Comparison of ENCODE assay signal across 1 cellular context in the genomic region with DNA sequence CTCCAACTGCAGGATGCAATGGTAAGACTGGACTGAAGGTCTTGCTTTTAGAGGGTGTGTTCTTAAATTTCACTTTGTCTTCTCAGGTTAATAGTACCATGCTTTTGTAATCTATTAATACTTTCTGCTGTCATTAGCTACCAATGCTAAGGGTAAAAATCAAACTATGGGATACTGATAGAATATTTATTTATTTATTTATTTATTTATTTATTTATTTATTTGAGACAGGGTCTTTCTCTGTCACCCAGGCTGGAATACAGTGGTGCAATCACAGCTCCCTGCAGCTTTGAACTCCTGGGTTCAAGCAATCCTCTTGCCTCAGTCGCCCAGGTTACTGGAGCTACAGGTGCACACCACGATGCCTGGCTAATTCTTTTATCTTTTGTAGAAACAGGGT.
TF ChIP-seq lines count a peak whose summit lies in the region.

No MANE protein-coding gene starts in this region.

TF ChIP-seq in HepG2, 621 proteins besides CTCF, POLR2A, EP300 and RAD21:
- TF ChIP-seq, protein P1, sequence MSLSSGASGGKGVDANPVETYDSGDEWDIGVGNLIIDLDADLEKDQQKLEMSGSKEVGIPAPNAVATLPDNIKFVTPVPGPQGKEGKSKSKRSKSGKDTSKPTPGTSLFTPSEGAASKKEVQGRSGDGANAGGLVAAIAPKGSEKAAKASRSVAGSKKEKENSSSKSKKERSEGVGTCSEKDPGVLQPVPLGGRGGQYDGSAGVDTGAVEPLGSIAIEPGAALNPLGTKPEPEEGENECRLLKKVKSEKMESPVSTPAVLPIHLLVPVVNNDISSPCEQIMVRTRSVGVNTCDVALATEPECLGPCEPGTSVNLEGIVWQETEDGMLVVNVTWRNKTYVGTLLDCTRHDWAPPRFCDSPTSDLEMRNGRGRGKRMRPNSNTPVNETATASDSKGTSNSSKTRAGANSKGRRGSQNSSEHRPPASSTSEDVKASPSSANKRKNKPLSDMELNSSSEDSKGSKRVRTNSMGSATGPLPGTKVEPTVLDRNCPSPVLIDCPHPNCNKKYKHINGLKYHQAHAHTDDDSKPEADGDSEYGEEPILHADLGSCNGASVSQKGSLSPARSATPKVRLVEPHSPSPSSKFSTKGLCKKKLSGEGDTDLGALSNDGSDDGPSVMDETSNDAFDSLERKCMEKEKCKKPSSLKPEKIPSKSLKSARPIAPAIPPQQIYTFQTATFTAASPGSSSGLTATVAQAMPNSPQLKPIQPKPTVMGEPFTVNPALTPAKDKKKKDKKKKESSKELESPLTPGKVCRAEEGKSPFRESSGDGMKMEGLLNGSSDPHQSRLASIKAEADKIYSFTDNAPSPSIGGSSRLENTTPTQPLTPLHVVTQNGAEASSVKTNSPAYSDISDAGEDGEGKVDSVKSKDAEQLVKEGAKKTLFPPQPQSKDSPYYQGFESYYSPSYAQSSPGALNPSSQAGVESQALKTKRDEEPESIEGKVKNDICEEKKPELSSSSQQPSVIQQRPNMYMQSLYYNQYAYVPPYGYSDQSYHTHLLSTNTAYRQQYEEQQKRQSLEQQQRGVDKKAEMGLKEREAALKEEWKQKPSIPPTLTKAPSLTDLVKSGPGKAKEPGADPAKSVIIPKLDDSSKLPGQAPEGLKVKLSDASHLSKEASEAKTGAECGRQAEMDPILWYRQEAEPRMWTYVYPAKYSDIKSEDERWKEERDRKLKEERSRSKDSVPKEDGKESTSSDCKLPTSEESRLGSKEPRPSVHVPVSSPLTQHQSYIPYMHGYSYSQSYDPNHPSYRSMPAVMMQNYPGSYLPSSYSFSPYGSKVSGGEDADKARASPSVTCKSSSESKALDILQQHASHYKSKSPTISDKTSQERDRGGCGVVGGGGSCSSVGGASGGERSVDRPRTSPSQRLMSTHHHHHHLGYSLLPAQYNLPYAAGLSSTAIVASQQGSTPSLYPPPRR (CRISPR knock-in tag; IDR thresholded peaks at IDR 0.05; ENCODE audit: borderline replicate concordance) = no peak
- TF ChIP-seq MYC (CRISPR knock-in tag; IDR thresholded peaks at IDR 0.05; ENCODE audit: borderline replicate concordance) (no peak), MEF2D (CRISPR knock-in tag; IDR thresholded peaks at IDR 0.05) (no peak), ZNF570 (CRISPR knock-in tag; IDR thresholded peaks at IDR 0.05; ENCODE audit: borderline replicate concordance) (no peak), ZNF775 (CRISPR knock-in tag; IDR thresholded peaks at IDR 0.05; ENCODE audit: borderline replicate concordance) (no peak), TOPORS (CRISPR knock-in tag; IDR thresholded peaks at IDR 0.05) (no peak), ZNF256 (CRISPR knock-in tag; conservative IDR thresholded peaks at IDR 0.05) (no peak), ZNF572 (CRISPR knock-in tag; IDR thresholded peaks at IDR 0.05) (no peak), ZSCAN20 (CRISPR knock-in tag; IDR thresholded peaks at IDR 0.05; ENCODE audit: borderline replicate concordance) (no peak), ZNF746 (CRISPR knock-in tag; IDR thresholded peaks at IDR 0.05) (no peak)
- TF ChIP-seq, protein P2, sequence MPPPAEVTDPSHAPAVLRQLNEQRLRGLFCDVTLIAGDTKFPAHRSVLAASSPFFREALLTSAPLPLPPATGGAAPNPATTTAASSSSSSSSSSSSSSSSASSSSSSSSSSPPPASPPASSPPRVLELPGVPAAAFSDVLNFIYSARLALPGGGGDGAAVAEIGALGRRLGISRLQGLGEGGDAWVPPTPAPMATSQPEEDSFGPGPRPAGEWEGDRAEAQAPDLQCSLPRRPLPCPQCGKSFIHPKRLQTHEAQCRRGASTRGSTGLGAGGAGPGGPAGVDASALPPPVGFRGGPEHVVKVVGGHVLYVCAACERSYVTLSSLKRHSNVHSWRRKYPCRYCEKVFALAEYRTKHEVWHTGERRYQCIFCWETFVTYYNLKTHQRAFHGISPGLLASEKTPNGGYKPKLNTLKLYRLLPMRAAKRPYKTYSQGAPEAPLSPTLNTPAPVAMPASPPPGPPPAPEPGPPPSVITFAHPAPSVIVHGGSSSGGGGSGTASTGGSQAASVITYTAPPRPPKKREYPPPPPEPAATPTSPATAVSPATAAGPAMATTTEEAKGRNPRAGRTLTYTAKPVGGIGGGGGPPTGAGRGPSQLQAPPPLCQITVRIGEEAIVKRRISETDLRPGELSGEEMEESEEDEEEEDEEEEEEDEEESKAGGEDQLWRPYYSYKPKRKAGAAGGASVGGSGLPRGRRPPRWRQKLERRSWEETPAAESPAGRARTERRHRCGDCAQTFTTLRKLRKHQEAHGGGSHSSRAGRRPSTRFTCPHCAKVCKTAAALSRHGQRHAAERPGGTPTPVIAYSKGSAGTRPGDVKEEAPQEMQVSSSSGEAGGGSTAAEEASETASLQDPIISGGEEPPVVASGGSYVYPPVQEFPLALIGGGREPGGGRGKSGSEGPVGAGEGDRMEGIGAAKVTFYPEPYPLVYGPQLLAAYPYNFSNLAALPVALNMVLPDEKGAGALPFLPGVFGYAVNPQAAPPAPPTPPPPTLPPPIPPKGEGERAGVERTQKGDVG (CRISPR knock-in tag; IDR thresholded peaks at IDR 0.05; ENCODE audit: borderline replicate concordance) = no peak
- TF ChIP-seq, protein P3, sequence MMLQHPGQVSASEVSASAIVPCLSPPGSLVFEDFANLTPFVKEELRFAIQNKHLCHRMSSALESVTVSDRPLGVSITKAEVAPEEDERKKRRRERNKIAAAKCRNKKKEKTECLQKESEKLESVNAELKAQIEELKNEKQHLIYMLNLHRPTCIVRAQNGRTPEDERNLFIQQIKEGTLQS (CRISPR knock-in tag; IDR thresholded peaks at IDR 0.05) = no peak
- TF ChIP-seq, protein P4, sequence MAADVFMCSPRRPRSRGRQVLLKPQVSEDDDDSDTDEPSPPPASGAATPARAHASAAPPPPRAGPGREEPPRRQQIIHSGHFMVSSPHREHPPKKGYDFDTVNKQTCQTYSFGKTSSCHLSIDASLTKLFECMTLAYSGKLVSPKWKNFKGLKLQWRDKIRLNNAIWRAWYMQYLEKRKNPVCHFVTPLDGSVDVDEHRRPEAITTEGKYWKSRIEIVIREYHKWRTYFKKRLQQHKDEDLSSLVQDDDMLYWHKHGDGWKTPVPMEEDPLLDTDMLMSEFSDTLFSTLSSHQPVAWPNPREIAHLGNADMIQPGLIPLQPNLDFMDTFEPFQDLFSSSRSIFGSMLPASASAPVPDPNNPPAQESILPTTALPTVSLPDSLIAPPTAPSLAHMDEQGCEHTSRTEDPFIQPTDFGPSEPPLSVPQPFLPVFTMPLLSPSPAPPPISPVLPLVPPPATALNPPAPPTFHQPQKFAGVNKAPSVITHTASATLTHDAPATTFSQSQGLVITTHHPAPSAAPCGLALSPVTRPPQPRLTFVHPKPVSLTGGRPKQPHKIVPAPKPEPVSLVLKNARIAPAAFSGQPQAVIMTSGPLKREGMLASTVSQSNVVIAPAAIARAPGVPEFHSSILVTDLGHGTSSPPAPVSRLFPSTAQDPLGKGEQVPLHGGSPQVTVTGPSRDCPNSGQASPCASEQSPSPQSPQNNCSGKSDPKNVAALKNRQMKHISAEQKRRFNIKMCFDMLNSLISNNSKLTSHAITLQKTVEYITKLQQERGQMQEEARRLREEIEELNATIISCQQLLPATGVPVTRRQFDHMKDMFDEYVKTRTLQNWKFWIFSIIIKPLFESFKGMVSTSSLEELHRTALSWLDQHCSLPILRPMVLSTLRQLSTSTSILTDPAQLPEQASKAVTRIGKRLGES (CRISPR knock-in tag; IDR thresholded peaks at IDR 0.05; ENCODE audit: borderline replicate concordance) = no peak
- TF ChIP-seq, protein P5, sequence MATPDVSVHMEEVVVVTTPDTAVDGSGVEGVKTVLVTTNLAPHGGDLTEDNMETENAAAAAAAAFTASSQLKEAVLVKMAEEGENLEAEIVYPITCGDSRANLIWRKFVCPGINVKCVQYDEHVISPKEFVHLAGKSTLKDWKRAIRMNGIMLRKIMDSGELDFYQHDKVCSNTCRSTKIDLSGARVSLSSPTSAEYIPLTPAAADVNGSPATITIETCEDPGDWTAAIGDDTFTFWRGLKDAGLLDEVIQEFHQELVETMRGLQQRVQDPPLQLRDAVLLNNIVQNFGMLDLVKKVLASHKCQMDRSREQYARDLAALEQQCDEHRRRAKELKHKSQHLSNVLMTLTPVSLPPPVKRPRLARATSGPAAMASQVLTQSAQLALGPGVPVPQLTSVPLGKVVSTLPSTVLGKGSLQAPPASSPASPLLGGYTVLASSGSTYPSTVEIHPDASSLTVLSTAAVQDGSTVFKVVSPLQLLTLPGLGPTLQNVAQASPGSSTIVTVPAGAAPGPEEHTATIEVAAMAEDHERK (CRISPR knock-in tag; IDR thresholded peaks at IDR 0.05; ENCODE audit: low read depth) = no peak
- TF ChIP-seq, protein P6, sequence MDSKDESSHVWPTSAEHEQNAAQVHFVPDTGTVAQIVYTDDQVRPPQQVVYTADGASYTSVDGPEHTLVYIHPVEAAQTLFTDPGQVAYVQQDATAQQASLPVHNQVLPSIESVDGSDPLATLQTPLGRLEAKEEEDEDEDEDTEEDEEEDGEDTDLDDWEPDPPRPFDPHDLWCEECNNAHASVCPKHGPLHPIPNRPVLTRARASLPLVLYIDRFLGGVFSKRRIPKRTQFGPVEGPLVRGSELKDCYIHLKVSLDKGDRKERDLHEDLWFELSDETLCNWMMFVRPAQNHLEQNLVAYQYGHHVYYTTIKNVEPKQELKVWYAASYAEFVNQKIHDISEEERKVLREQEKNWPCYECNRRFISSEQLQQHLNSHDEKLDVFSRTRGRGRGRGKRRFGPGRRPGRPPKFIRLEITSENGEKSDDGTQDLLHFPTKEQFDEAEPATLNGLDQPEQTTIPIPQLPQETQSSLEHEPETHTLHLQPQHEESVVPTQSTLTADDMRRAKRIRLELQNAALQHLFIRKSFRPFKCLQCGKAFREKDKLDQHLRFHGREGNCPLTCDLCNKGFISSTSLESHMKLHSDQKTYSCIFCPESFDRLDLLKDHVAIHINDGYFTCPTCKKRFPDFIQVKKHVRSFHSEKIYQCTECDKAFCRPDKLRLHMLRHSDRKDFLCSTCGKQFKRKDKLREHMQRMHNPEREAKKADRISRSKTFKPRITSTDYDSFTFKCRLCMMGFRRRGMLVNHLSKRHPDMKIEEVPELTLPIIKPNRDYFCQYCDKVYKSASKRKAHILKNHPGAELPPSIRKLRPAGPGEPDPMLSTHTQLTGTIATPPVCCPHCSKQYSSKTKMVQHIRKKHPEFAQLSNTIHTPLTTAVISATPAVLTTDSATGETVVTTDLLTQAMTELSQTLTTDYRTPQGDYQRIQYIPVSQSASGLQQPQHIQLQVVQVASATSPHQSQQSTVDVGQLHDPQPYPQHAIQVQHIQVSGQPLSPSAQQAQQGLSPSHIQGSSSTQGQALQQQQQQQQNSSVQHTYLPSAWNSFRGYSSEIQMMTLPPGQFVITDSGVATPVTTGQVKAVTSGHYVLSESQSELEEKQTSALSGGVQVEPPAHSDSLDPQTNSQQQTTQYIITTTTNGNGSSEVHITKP (CRISPR knock-in tag; IDR thresholded peaks at IDR 0.05; ENCODE audit: low read depth) = no peak
- TF ChIP-seq, protein P7, sequence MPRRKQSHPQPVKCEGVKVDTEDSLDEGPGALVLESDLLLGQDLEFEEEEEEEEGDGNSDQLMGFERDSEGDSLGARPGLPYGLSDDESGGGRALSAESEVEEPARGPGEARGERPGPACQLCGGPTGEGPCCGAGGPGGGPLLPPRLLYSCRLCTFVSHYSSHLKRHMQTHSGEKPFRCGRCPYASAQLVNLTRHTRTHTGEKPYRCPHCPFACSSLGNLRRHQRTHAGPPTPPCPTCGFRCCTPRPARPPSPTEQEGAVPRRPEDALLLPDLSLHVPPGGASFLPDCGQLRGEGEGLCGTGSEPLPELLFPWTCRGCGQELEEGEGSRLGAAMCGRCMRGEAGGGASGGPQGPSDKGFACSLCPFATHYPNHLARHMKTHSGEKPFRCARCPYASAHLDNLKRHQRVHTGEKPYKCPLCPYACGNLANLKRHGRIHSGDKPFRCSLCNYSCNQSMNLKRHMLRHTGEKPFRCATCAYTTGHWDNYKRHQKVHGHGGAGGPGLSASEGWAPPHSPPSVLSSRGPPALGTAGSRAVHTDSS (CRISPR knock-in tag; conservative IDR thresholded peaks at IDR 0.05) = no peak
TF ChIP-seq in HepG2: peak in this region for 0.
